8 cellular contexts compared by ENCODE assay signal in the genomic region with DNA sequence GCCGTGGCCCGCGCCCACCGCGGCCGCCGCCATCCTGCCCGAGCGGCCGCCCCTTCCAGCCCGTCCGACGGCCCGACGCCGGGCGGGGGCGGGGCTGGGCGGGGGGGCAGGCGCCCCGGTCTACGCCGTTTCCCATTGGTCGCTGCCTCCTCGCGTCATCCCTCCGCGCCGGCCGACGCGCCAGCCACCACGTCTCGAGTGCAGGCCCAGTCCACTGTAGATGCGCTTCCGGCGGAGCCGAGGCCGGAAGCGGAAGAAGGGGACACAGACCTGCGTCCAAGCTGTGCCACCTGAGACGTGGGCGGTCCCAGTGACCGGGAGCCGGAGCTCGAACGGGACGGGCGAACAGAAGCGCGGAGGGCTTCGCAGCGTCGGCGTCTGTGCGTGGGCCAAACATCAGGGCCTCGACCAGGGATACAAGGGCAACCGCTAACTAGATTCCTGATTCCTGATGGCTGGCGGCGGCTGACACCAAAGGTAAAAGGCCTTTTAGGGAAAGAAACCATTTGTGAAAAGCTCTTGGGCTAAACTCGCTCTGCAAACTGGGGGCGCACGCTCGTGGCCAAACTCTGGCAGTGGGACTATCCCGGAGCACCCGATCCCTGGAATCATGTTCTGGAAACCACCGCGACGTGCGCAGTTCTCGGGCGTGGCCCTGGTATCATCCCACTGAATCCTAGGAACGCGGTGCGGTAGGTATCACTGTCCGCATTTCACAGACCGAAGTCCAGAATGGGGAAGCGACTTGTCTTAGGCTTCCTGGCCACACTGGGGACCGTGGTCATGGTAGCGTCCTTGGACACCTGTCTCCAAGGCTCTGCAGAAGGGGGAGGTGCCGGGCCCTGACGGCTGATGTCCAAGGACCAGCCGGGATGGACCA. TPM values are rescaled to one million over a fixed set of nuclear protein-coding genes. Genes with fewer than 3 reads are reported as not detected.
A peak's percentile ranks its signal among the peaks of the same experiment; 100 is the strongest.
DNase-seq lines count a peak whose midpoint lies in the region; ATAC-seq and TF ChIP-seq lines count a peak whose summit lies in the region.

A gene (minus strand): TSS at position 84 of the 880 bp plus-strand sequence. CDS start 51 bp downstream, at position 33.

- H3K79me2 ChIP-seq in hepatocyte, result peaks cover 85% of the 10 kb centered on the region

- H3K4me1 ChIP-seq in hepatocyte (ENCODE audit: insufficient read depth) (peaks cover 22% of the 10 kb centered on the region), aorta (ENCODE audit: control insufficient read depth in 1 of 2, insufficient read depth in 2 of 2, low read length in 2 of 2) (no peaks in the 10 kb centered on the region)

- intact Hi-C loops in aorta (cut with DNase I), result loop anchor here in 1 of 2 donors (2.0 kb wide), 1 partner anchor 56 kb away; a partner anchor contains a TSS

- no peak for TF ChIP-seq CTCF in hepatocyte (IDR thresholded peaks at IDR 0.05; ENCODE audit: poor library complexity)

- H3K27ac ChIP-seq in hepatocyte (peak within 1 kb of the TSS; percentile 94), aorta (ENCODE audit: low read depth in 1 of 2, low read length in 2 of 2) (peak within 1 kb of the TSS in 1 of 2 donors; percentile 77)

- H3K4me3 ChIP-seq in hepatocyte, result peak within 1 kb of the TSS; percentile 93
- peak within 1 kb of the TSS; percentile 74 to 80 for H3K4me3 ChIP-seq in aorta (ENCODE audit: low read length in 2 of 2)

- DNase-seq in NCI-H2029 treated with DMSO at 0.1 percent for 48 hours (lab: John Stamatoyannopoulos, UW), result peak; percentile 85
- DNase-seq in T1000 (lab: John Stamatoyannopoulos, UW), result peak; percentile 90
- peak; percentile 98 for DNase-seq in astrocyte of the hippocampus (ENCODE audit: low read depth, low spot score)
- peak; percentile 98 for DNase-seq in hepatocyte (ENCODE audit: low spot score)
- DNase-seq in renal cortical epithelial cell (ENCODE audit: low read depth), result peak; percentile 88
- peak; percentile 97 to 98 for DNase-seq in aorta

- ATAC-seq in GM18517 (IDR thresholded peaks at IDR 0.05; ENCODE audit: unreplicated experiment) (peak; percentile 78), HG03025 (IDR thresholded peaks at IDR 0.05; ENCODE audit: low FRiP score, unreplicated experiment) (peak; percentile 76), aorta (ENCODE audit: low FRiP score) (peak; percentile 96)

- 2% methylated on average over 50 of the region's 83 CpGs for WGBS in hepatocyte (ENCODE audit: low lambda C conversion rate, missing lambda C conversion rate)
- 0% methylated on average over 66 to 83 of the region's 83 CpGs for WGBS in aorta, 2 donors

- H3K27me3 ChIP-seq in hepatocyte, result no peaks in the 10 kb centered on the region
- H3K27me3 ChIP-seq in aorta (ENCODE audit: control insufficient read depth in 1 of 2, insufficient read depth in 2 of 2, low read length in 1 of 2), result no peaks in the 10 kb centered on the region

- H3K9me3 ChIP-seq in hepatocyte (ENCODE audit: low read depth), result no peaks in the 10 kb centered on the region
- H3K9me3 ChIP-seq in aorta (ENCODE audit: control insufficient read depth, low read length), result no peaks in the 10 kb centered on the region

- H3K9me2 ChIP-seq in hepatocyte (replicated peaks; ENCODE audit: insufficient read depth), result no peaks in the 10 kb centered on the region

- no peaks in the 10 kb centered on the region for H3K36me3 ChIP-seq in hepatocyte (replicated peaks; ENCODE audit: insufficient read depth, low read depth)
- peaks cover 0 to 2% of the 10 kb centered on the region in 2 donors for H3K36me3 ChIP-seq in aorta (ENCODE audit: control insufficient read depth in 1 of 2, insufficient read depth in 2 of 2, low read length in 1 of 2)

- peak within 1 kb of the TSS; percentile 97 for H3K4me2 ChIP-seq in hepatocyte

- H4K20me1 ChIP-seq in hepatocyte (ENCODE audit: insufficient read depth, poor library complexity, severe bottlenecking), result peaks cover 37% of the 10 kb centered on the region

- peak within 1 kb of the TSS; percentile 69 for H2AFZ ChIP-seq in hepatocyte

RNA-seq across cellular contexts. Expression of the gene that starts here (rescaled TPM):
- total RNA-seq in hepatocyte, result 32.0 and 38.3 TPM in 2 replicates
- polyA plus RNA-seq in hepatocyte, result 33.0 and 33.3 TPM in 2 replicates
- total RNA-seq in renal cortical epithelial cell, result 30.7 and 58.0 TPM in 2 replicates
- total RNA-seq in aorta, result 10 to 100 TPM; 33.9 to 37.7 TPM
- polyA plus RNA-seq in aorta, result 10 to 100 TPM; 22.5 to 24.5 TPM
